19 cellular contexts compared by ENCODE assay signal in genomic region chrX:33205321-33205720, GRCh38. TPM values are rescaled to one million over a fixed set of nuclear protein-coding genes. Genes with fewer than 3 reads are reported as not detected.
DNase-seq lines count a peak whose midpoint lies in the region; ATAC-seq and TF ChIP-seq lines count a peak whose summit lies in the region.
"Had no signal": no experiment of that assay in that cellular context is flagged by ENCODE, and none has a peak within 500 bp of the region (broad histone marks: within the 10 kb centered on the region; RNA-seq: fewer than 3 reads in every experiment).

No MANE protein-coding gene starts in this region.

- POLR2A ChIA-PET in MCF 10A (lab: Yijun Ruan, JAX) = interaction anchor here (0.7 to 1.2 kb wide), 3 partner anchors 101 to 824 kb away, joined by 3 read pairs; no protein-coding TSS in a partner anchor

- ATAC-seq in lower lobe of right lung = peak; percentile 43 to 90
- ATAC-seq: stimulated activated naive B cell treated with anti-CD40 and anti-IgM and Interleukin-4, amounts not matched to agents 10 μg/mL and 1 μg/mL and 100 μg/mL, for 72 hours had no signal

- BruUV-seq in MCF 10A (replicated peaks; lab: Mats Ljungman, UMichigan) = no TSS peak

- H3K9me3 Mint-ChIP-seq in MCF 10A (ENCODE audit: unreplicated experiment) = no peaks in the 10 kb centered on the region
- H3K9me3 Mint-ChIP-seq: brain; memory B cell; stimulated activated naive B cell treated with anti-CD40 and anti-IgM and Interleukin-4, amounts not matched to agents 10 μg/mL and 1 μg/mL and 100 μg/mL, for 72 hours had no signal

- no peak overlapping the region for H2AFZ ChIP-seq in smooth muscle cell (ENCODE audit: low read depth)

- H3K79me2 ChIP-seq in smooth muscle cell (ENCODE audit: low read depth) = peaks cover 15% of the 10 kb centered on the region

- intact Hi-C loops in MCF 10A (cut with micrococcal nuclease) (no loop called here), lower lobe of right lung (cut with DNase I) (no loop called here)

- H3K36me3 Mint-ChIP-seq in MCF 10A (ENCODE audit: insufficient read depth, unreplicated experiment) = no peaks in the 10 kb centered on the region
- H3K36me3 Mint-ChIP-seq: brain; memory B cell; stimulated activated naive B cell treated with anti-CD40 and anti-IgM and Interleukin-4, amounts not matched to agents 10 μg/mL and 1 μg/mL and 100 μg/mL, for 72 hours had no signal

- H3K4me3 ChIP-seq in lower lobe of right lung = peak overlapping the region; percentile 23
- H3K4me3 ChIP-seq in smooth muscle cell = no peak overlapping the region
- H3K4me3 ChIP-seq: spleen had no signal

- H3K27me3 Mint-ChIP-seq in MCF 10A (ENCODE audit: insufficient read depth, unreplicated experiment) = peaks cover 38% of the 10 kb centered on the region
- H3K27me3 Mint-ChIP-seq: brain; memory B cell; stimulated activated naive B cell treated with anti-CD40 and anti-IgM and Interleukin-4, amounts not matched to agents 10 μg/mL and 1 μg/mL and 100 μg/mL, for 72 hours had no signal

- DNase-seq in LHCN-M2 (ENCODE audit: low read depth) = peak; percentile 51
- peak; percentile 6 for DNase-seq in MCF 10A (ENCODE audit: unreplicated experiment)
- DNase-seq in lower lobe of right lung = no peak
- DNase-seq in smooth muscle cell (lab: John Stamatoyannopoulos, UW; ENCODE audit: unreplicated experiment) = no peak
- no peak for DNase-seq in activated naive CD4-positive, alpha-beta T cell treated with anti-CD3 and anti-CD28 coated beads, Interleukin-2, amount 50 U/mL, for 16 hours
- DNase-seq in NCI-H187 (lab: John Stamatoyannopoulos, UW) = no peak
- no peak for DNase-seq in NCI-H774 (lab: John Stamatoyannopoulos, UW)
- no peak for DNase-seq in NCI-H446 (lab: John Stamatoyannopoulos, UW)
- DNase-seq: activated naive CD4-positive, alpha-beta T cell; Calu3; effector CD4-positive, alpha-beta T cell; NCI-H2029; NCI-H69; spleen; stimulated activated naive B cell treated with anti-CD40 and anti-IgM and Interleukin-4, amounts not matched to agents 10 μg/mL and 1 μg/mL and 100 μg/mL, for 72 hours had no signal

- no peaks in the 10 kb centered on the region for H3K27me3 ChIP-seq in lower lobe of right lung (ENCODE audit: low read depth)
- no peaks in the 10 kb centered on the region for H3K27me3 ChIP-seq in smooth muscle cell (ENCODE audit: low read depth)
- H3K27me3 ChIP-seq: neutrophil, spleen had no signal

- H3K4me3 Mint-ChIP-seq in MCF 10A (ENCODE audit: unreplicated experiment) = peak overlapping the region; percentile 57
- H3K4me3 Mint-ChIP-seq: memory B cell; stimulated activated naive B cell treated with anti-CD40 and anti-IgM and Interleukin-4, amounts not matched to agents 10 μg/mL and 1 μg/mL and 100 μg/mL, for 72 hours had no signal

- TF ChIP-seq CTCF in MCF 10A (IDR thresholded peaks at IDR 0.05; ENCODE audit: unreplicated experiment) = no peak
- TF ChIP-seq CTCF in lower lobe of right lung (IDR thresholded peaks at IDR 0.05) = no peak
- no peak for TF ChIP-seq CTCF in smooth muscle cell (IDR thresholded peaks at IDR 0.05; ENCODE audit: borderline replicate concordance, insufficient read depth, poor library complexity, severe bottlenecking)

- CTCF ChIA-PET in MCF 10A (lab: Yijun Ruan, JAX) = interaction anchor here (1.0 kb wide), 1 partner anchor 132 kb away, joined by 3 read pairs; no protein-coding TSS in a partner anchor

- H3K4me2 ChIP-seq in smooth muscle cell = peak overlapping the region; percentile 54

- no peak overlapping the region for H3K9ac ChIP-seq in smooth muscle cell (ENCODE audit: low read depth)

- H3K27ac ChIP-seq in lower lobe of right lung (no peak overlapping the region), smooth muscle cell (ENCODE audit: low read depth) (no peak overlapping the region)
- H3K27ac ChIP-seq: neutrophil, RWPE1, spleen had no signal

- H4K20me1 ChIP-seq in smooth muscle cell (ENCODE audit: low read depth) = no peaks in the 10 kb centered on the region

- no peaks in the 10 kb centered on the region for H3K36me3 ChIP-seq in lower lobe of right lung
- no peaks in the 10 kb centered on the region for H3K36me3 ChIP-seq in smooth muscle cell (ENCODE audit: low read depth)
- H3K36me3 ChIP-seq: neutrophil, spleen had no signal

- WGBS in smooth muscle cell (ENCODE audit: low lambda C conversion rate) = 77% methylated on average over 3 of the region's 3 CpGs

- H3K27ac Mint-ChIP-seq in MCF 10A (ENCODE audit: low read depth, unreplicated experiment) = peak overlapping the region; percentile 39
- H3K27ac Mint-ChIP-seq: memory B cell; stimulated activated naive B cell treated with anti-CD40 and anti-IgM and Interleukin-4, amounts not matched to agents 10 μg/mL and 1 μg/mL and 100 μg/mL, for 72 hours had no signal

- peaks cover 17% of the 10 kb centered on the region for H3K4me1 Mint-ChIP-seq in MCF 10A (ENCODE audit: insufficient read depth, unreplicated experiment)
- H3K4me1 Mint-ChIP-seq: memory B cell; stimulated activated naive B cell treated with anti-CD40 and anti-IgM and Interleukin-4, amounts not matched to agents 10 μg/mL and 1 μg/mL and 100 μg/mL, for 72 hours had no signal

- no peaks in the 10 kb centered on the region for H3F3A ChIP-seq in smooth muscle cell (ENCODE audit: low read depth)

- no peaks in the 10 kb centered on the region for H3K4me1 ChIP-seq in lower lobe of right lung
- H3K4me1 ChIP-seq in smooth muscle cell (ENCODE audit: low read depth) = no peaks in the 10 kb centered on the region
- H3K4me1 ChIP-seq: spleen had no signal

- H3K9me3 ChIP-seq in lower lobe of right lung = no peaks in the 10 kb centered on the region
- no peaks in the 10 kb centered on the region for H3K9me3 ChIP-seq in smooth muscle cell (replicated peaks; ENCODE audit: low read depth)
- H3K9me3 ChIP-seq: neutrophil, spleen had no signal

RNA-seq across cellular contexts. Expression of gene DMD, which starts 6.0 kb away (rescaled TPM):
- 2.9 and 7.4 TPM in 2 replicates for total RNA-seq in LHCN-M2 (2014; rRNA removed)
- polyA plus RNA-seq in LHCN-M2 (2012) = 5.1 TPM
- total RNA-seq in MCF 10A (2022) = 17.0 and 19.3 TPM in 2 replicates
- 29.4 TPM for total RNA-seq in lower lobe of right lung
- total RNA-seq in smooth muscle cell = 12.3 and 27.5 TPM in 2 replicates
- 9.3 and 12.6 TPM in 2 replicates for polyA plus RNA-seq in smooth muscle cell

Comparison
In these comparisons a context has a peak if more than half of its experiments do, and no peak if none do; other contexts are left out.
1. DNase-seq: peak in LHCN-M2 (single experiment) and MCF 10A (single experiment); none in lower lobe of right lung (single experiment), smooth muscle cell (single experiment), activated naive CD4-positive, alpha-beta T cell treated with anti-CD3 and anti-CD28 coated beads, Interleukin-2, amount 50 U/mL, for 16 hours (single experiment), NCI-H187 (0 of 2), NCI-H774 (single experiment) and NCI-H446 (0 of 2).